In the genomic region with DNA sequence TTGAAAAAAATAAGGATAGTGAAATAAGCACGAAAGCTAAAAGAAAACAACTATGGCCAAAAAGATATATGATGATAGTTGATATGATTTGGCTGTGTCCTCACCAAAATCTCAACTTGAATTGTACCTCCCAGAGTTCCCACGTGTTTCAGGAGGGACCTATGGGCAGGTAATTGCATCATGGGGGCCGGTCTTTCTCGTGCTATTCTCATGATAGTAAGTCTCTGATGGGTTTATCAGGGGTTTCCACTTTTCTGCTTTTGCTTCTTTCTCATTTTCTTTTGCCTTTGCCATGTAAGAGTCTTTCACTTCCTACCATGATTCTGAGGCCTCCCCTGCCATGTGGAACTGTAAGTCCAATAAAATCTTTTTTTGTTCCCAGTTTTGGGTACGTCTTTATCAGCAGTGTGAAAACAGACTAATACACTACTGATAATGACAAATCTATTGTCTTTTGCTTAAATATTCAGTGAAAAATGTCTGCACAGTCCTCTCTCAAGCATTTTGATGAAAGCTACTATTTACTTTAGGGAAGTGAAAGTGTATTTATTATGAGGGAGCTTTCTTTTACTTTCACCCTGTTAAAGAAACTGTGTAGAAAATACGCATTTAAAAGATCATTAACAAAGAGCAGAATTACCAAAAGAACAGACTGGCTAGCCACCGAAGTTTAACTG, we compare ENCODE assay signal across 1 cellular context.
TF ChIP-seq lines count a peak whose summit lies in the region.

No MANE protein-coding gene starts in this region.

TF ChIP-seq in GM12878, 131 proteins besides CTCF, POLR2A, EP300 and RAD21 (continued from another document):
- TF ChIP-seq SMAD1 (IDR thresholded peaks at IDR 0.05; ENCODE audit: low read depth, partially characterized antibody) (peak; percentile 45), EZH2 (IDR thresholded peaks at IDR 0.05; ENCODE audit: borderline replicate concordance, control insufficient read depth, low read depth, low read length) (no peak), POLR2AphosphoS5 (IDR thresholded peaks at IDR 0.05; ENCODE audit: low read length) (no peak), BMI1 (IDR thresholded peaks at IDR 0.05; ENCODE audit: borderline replicate concordance) (no peak), RELB (IDR thresholded peaks at IDR 0.05; ENCODE audit: low read depth) (peak; percentile 62; the same call in 1 of the 2 replicates), ZNF217 (IDR thresholded peaks at IDR 0.05) (peak; percentile 69; the same call in 1 of the 2 replicates), MXI1 (IDR thresholded peaks at IDR 0.05; ENCODE audit: low read depth, low read length) (no peak), SKIL (IDR thresholded peaks at IDR 0.05; ENCODE audit: low read depth, poor library complexity, severe bottlenecking) (peak; percentile 61), ZNF24 (IDR thresholded peaks at IDR 0.05) (no peak), MTA3 (IDR thresholded peaks at IDR 0.05; ENCODE audit: borderline replicate concordance, low read length) (no peak), ATF7 (IDR thresholded peaks at IDR 0.05; ENCODE audit: low read depth) (peak; percentile 64), MEF2B (IDR thresholded peaks at IDR 0.05; ENCODE audit: partially characterized antibody, poor library complexity, severe bottlenecking) (peak; percentile 35), IKZF2 (IDR thresholded peaks at IDR 0.05) (peak in 1 of 2 experiments; percentile 41; a peak in 2 of 4 replicates), MYB (IDR thresholded peaks at IDR 0.05; ENCODE audit: borderline replicate concordance, low read depth, low read length) (no peak), ZNF274 (IDR thresholded peaks at IDR 0.05; ENCODE audit: insufficient read depth, insufficient read length) (no peak), ZNF622 (IDR thresholded peaks at IDR 0.05) (no peak), PAX5 (IDR thresholded peaks at IDR 0.05; ENCODE audit: borderline replicate concordance, low read depth, low read length) (no peak), SPI1 (IDR thresholded peaks at IDR 0.05; ENCODE audit: borderline replicate concordance, insufficient read depth, low read depth, low read length) (peak; percentile 80), GATAD2B (conservative IDR thresholded peaks at IDR 0.05; ENCODE audit: low read depth) (no peak), MTA2 (IDR thresholded peaks at IDR 0.05; ENCODE audit: low read depth) (peak; percentile 87), NR2C1 (IDR thresholded peaks at IDR 0.05) (no peak)
- TF ChIP-seq, protein P1, sequence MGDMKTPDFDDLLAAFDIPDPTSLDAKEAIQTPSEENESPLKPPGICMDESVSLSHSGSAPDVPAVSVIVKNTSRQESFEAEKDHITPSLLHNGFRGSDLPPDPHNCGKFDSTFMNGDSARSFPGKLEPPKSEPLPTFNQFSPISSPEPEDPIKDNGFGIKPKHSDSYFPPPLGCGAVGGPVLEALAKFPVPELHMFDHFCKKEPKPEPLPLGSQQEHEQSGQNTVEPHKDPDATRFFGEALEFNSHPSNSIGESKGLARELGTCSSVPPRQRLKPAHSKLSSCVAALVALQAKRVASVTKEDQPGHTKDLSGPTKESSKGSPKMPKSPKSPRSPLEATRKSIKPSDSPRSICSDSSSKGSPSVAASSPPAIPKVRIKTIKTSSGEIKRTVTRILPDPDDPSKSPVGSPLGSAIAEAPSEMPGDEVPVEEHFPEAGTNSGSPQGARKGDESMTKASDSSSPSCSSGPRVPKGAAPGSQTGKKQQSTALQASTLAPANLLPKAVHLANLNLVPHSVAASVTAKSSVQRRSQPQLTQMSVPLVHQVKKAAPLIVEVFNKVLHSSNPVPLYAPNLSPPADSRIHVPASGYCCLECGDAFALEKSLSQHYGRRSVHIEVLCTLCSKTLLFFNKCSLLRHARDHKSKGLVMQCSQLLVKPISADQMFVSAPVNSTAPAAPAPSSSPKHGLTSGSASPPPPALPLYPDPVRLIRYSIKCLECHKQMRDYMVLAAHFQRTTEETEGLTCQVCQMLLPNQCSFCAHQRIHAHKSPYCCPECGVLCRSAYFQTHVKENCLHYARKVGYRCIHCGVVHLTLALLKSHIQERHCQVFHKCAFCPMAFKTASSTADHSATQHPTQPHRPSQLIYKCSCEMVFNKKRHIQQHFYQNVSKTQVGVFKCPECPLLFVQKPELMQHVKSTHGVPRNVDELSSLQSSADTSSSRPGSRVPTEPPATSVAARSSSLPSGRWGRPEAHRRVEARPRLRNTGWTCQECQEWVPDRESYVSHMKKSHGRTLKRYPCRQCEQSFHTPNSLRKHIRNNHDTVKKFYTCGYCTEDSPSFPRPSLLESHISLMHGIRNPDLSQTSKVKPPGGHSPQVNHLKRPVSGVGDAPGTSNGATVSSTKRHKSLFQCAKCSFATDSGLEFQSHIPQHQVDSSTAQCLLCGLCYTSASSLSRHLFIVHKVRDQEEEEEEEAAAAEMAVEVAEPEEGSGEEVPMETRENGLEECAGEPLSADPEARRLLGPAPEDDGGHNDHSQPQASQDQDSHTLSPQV (IDR thresholded peaks at IDR 0.05): 0 out of 2 replicates have a peak, but pooled peaks have one; percentile 63
- TF ChIP-seq, protein P2, sequence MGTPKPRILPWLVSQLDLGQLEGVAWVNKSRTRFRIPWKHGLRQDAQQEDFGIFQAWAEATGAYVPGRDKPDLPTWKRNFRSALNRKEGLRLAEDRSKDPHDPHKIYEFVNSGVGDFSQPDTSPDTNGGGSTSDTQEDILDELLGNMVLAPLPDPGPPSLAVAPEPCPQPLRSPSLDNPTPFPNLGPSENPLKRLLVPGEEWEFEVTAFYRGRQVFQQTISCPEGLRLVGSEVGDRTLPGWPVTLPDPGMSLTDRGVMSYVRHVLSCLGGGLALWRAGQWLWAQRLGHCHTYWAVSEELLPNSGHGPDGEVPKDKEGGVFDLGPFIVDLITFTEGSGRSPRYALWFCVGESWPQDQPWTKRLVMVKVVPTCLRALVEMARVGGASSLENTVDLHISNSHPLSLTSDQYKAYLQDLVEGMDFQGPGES (IDR thresholded peaks at IDR 0.05): no peak
- TF ChIP-seq, protein P3, sequence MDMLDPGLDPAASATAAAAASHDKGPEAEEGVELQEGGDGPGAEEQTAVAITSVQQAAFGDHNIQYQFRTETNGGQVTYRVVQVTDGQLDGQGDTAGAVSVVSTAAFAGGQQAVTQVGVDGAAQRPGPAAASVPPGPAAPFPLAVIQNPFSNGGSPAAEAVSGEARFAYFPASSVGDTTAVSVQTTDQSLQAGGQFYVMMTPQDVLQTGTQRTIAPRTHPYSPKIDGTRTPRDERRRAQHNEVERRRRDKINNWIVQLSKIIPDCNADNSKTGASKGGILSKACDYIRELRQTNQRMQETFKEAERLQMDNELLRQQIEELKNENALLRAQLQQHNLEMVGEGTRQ (IDR thresholded peaks at IDR 0.05; ENCODE audit: borderline replicate concordance, low read depth, low read length): no peak
- TF ChIP-seq, protein P4, sequence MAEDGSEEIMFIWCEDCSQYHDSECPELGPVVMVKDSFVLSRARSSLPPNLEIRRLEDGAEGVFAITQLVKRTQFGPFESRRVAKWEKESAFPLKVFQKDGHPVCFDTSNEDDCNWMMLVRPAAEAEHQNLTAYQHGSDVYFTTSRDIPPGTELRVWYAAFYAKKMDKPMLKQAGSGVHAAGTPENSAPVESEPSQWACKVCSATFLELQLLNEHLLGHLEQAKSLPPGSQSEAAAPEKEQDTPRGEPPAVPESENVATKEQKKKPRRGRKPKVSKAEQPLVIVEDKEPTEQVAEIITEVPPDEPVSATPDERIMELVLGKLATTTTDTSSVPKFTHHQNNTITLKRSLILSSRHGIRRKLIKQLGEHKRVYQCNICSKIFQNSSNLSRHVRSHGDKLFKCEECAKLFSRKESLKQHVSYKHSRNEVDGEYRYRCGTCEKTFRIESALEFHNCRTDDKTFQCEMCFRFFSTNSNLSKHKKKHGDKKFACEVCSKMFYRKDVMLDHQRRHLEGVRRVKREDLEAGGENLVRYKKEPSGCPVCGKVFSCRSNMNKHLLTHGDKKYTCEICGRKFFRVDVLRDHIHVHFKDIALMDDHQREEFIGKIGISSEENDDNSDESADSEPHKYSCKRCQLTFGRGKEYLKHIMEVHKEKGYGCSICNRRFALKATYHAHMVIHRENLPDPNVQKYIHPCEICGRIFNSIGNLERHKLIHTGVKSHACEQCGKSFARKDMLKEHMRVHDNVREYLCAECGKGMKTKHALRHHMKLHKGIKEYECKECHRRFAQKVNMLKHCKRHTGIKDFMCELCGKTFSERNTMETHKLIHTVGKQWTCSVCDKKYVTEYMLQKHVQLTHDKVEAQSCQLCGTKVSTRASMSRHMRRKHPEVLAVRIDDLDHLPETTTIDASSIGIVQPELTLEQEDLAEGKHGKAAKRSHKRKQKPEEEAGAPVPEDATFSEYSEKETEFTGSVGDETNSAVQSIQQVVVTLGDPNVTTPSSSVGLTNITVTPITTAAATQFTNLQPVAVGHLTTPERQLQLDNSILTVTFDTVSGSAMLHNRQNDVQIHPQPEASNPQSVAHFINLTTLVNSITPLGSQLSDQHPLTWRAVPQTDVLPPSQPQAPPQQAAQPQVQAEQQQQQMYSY (CRISPR knock-in tag; IDR thresholded peaks at IDR 0.05): no peak
